9 cellular contexts compared by ENCODE assay signal in the genomic region with DNA sequence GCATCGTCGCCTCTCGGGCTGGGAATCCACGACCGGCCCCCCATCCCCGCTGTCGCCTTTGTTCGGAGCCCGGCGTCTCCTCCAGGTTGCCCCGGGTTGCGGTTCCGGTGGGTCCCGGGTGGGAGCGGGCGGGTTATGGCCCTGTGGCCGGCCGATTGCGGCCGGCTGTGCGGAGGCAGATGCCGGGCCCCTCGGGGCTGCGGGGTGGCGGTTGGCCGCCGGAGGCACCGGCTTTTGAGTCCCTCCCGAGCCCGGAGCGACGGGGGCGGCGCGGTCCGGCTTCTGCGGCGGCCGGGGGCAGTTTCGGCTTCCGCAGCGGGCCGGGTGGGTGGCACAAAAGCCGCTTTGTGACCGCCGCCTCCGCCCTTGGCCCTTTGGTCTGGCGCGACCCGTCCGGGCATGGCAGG. TPM values are rescaled to one million over a fixed set of nuclear protein-coding genes. Genes with fewer than 3 reads are reported as not detected.
DNase-seq lines count a peak whose midpoint lies in the region; ATAC-seq, FAIRE-seq and TF ChIP-seq lines count a peak whose summit lies in the region.
"Had no signal": no experiment of that assay in that cellular context is flagged by ENCODE, and none has a peak within 500 bp of the region (broad histone marks: within the 10 kb centered on the region; RNA-seq: fewer than 3 reads in every experiment).

No MANE protein-coding gene starts in this region.

- TF ChIP-seq CTCF in activated CD8-positive, alpha-beta T cell treated with anti-CD3 and anti-CD28 coated beads for 36 hours (IDR thresholded peaks at IDR 0.05), result no peak
- TF ChIP-seq CTCF in heart left ventricle (IDR thresholded peaks at IDR 0.05) (no peak), gastrocnemius medialis (IDR thresholded peaks at IDR 0.05 in 4 of 5, conservative IDR thresholded peaks at IDR 0.05 in 1 of 5) (no peak)

- H3K4me1 ChIP-seq in heart left ventricle (peaks cover 0 to 40% (median 17%) of the 10 kb centered on the region in 12 donors), gastrocnemius medialis (peaks cover 5 to 34% of the 10 kb centered on the region in 2 donors)

- H3K27ac ChIP-seq in heart left ventricle (peak overlapping the region; percentile 96 to 100 (median 99)), gastrocnemius medialis (peak overlapping the region; percentile 99 to 100 (median 100))

- in situ Hi-C loops in gastrocnemius medialis (cut with MboI; ENCODE audit: low sequenced_read_pairs in 4 of 4), result loop anchor here in 1 of 4 donors (10.0 kb wide), 1 partner anchor 62 kb away; a partner anchor contains a TSS

- peak overlapping the region; percentile 93 for H3K4me3 Mint-ChIP-seq in activated CD8-positive, alpha-beta T cell treated with anti-CD3 and anti-CD28 coated beads for 36 hours

- 0 to 1% (median 0%) methylated on average over 18 to 51 of the region's 51 CpGs for WGBS in heart left ventricle, 4 donors

- no peaks in the 10 kb centered on the region for H3K9me3 Mint-ChIP-seq in activated CD8-positive, alpha-beta T cell treated with anti-CD3 and anti-CD28 coated beads for 36 hours

- no peaks in the 10 kb centered on the region for H3K27me3 Mint-ChIP-seq in activated CD8-positive, alpha-beta T cell treated with anti-CD3 and anti-CD28 coated beads for 36 hours

- peaks cover 22% of the 10 kb centered on the region for H3K4me1 Mint-ChIP-seq in activated CD8-positive, alpha-beta T cell treated with anti-CD3 and anti-CD28 coated beads for 36 hours (ENCODE audit: low read depth)

- no peak for FAIRE-seq in GM12892 (lab: Jason Lieb, UNC)
- FAIRE-seq: TTC549 had no signal

- H3K36me3 Mint-ChIP-seq in activated CD8-positive, alpha-beta T cell treated with anti-CD3 and anti-CD28 coated beads for 36 hours (ENCODE audit: low read depth), result peaks cover 33% of the 10 kb centered on the region

- peaks cover 0 to under 1% (median 0%) of the 10 kb centered on the region in 12 donors for H3K9me3 ChIP-seq in heart left ventricle
- no peaks in the 10 kb centered on the region for H3K9me3 ChIP-seq in gastrocnemius medialis

- peak overlapping the region; percentile 95 for H3K27ac Mint-ChIP-seq in activated CD8-positive, alpha-beta T cell treated with anti-CD3 and anti-CD28 coated beads for 36 hours

- ATAC-seq in HG02678 (IDR thresholded peaks at IDR 0.05; ENCODE audit: unreplicated experiment) (peak; percentile 0), heart left ventricle (peak in 2 of 4 donors; percentile 9 to 21), gastrocnemius medialis (peak; percentile 1 to 6)
- peak; percentile 1 for ATAC-seq in activated CD8-positive, alpha-beta T cell treated with anti-CD3 and anti-CD28 coated beads for 36 hours

- H3K4me3 ChIP-seq in heart left ventricle (peak overlapping the region; percentile 76 to 96 (median 92)), gastrocnemius medialis (peak overlapping the region; percentile 87 to 99 (median 96))

- CTCF ChIA-PET in activated CD8-positive, alpha-beta T cell treated with anti-CD3 and anti-CD28 coated beads for 36 hours (lab: Charles Lee), result interaction anchor here (1.5 kb wide), 1 partner anchor 63 kb away, joined by 3 read pairs; no protein-coding TSS in a partner anchor

- POLR2A ChIA-PET in activated CD8-positive, alpha-beta T cell treated with anti-CD3 and anti-CD28 coated beads for 36 hours (lab: Charles Lee), result interaction anchor here (2.5 kb wide), 1 partner anchor 63 kb away, joined by 18 read pairs; a partner anchor contains a TSS

- H3K27me3 ChIP-seq in heart left ventricle (no peaks in the 10 kb centered on the region), gastrocnemius medialis (no peaks in the 10 kb centered on the region)

- TF ChIP-seq POLR2A in GM12892 (IDR thresholded peaks at IDR 0.05; ENCODE audit: low read depth, low read length) (no peak), heart left ventricle (IDR thresholded peaks at IDR 0.05) (peak in 1 of 2 donors; percentile 5), gastrocnemius medialis (IDR thresholded peaks at IDR 0.05) (no peak)

- H3K36me3 ChIP-seq in heart left ventricle (peaks cover 0 to 17% (median 14%) of the 10 kb centered on the region in 9 donors), gastrocnemius medialis (peaks cover 0 to 16% of the 10 kb centered on the region in 2 donors)

- intact Hi-C loops in activated CD8-positive, alpha-beta T cell treated with anti-CD3 and anti-CD28 coated beads for 36 hours (cut with micrococcal nuclease), result no loop called here
- intact Hi-C loops in heart left ventricle (cut with DNase I) (loop anchor here in 8 of 10 donors (1.0 to 10.0 kb wide), 8 partner anchors 62 to 220 kb away; a partner anchor contains a TSS), gastrocnemius medialis (cut with DNase I; ENCODE audit: low total_unique reads) (loop anchor here (1.0 to 5.0 kb wide), 7 partner anchors 46 to 145 kb away; a partner anchor contains a TSS)

- peak; percentile 13 for DNase-seq in GM12892 (ENCODE audit: insufficient read length)
- DNase-seq in activated CD8-positive, alpha-beta T cell treated with anti-CD3 and anti-CD28 coated beads for 36 hours, result no peak
- DNase-seq in heart left ventricle, result peak in 1 of 5 donors; percentile 53
- DNase-seq in gastrocnemius medialis, result no peak
- DNase-seq in OCI-M2 (lab: John Stamatoyannopoulos, UW; ENCODE audit: unreplicated experiment), result no peak
- no peak for DNase-seq in activated CD4-positive, CD25-positive, alpha-beta regulatory T cell treated with anti-CD3 and anti-CD28 coated beads, Interleukin-2, amount 50 U/mL, for 72 hours
- no peak for DNase-seq in SKM-1 (lab: John Stamatoyannopoulos, UW; ENCODE audit: unreplicated experiment)

RNA-seq across cellular contexts. Expression of a gene that starts 0.5 kb away (rescaled TPM):
- 47.1 TPM for polyA plus RNA-seq in GM12892 (2012; ENCODE audit: missing spikeins)
- total RNA-seq in activated CD8-positive, alpha-beta T cell treated with anti-CD3 and anti-CD28 coated beads for 36 hours, result 10 to 100 TPM; 52.6 to 54.7 TPM
- total RNA-seq in heart left ventricle (10 to 100 TPM; 22.2 to 73.5 (median 43.5) TPM), gastrocnemius medialis (100 to 1,000 TPM in 2 of 4 donors, 10 to 100 TPM in 2; 30.6 to 256 (median 90.8) TPM)
- 10 to 100 TPM in 1 of 2 donors, 1 to 10 TPM in 1; 6.3 to 23.8 TPM for polyA plus RNA-seq in heart left ventricle
